Comparison of ENCODE assay signal across 8 cellular contexts in genomic region chr20:6123650-6124014, GRCh38. TPM values are rescaled to one million over a fixed set of nuclear protein-coding genes. Genes with fewer than 3 reads are reported as not detected.
DNase-seq lines count a peak whose midpoint lies in the region; ATAC-seq and TF ChIP-seq lines count a peak whose summit lies in the region.

No MANE protein-coding gene starts in this region.

- no peaks in the 10 kb centered on the region for H3K9me3 Mint-ChIP-seq in HFFc6
- no peaks in the 10 kb centered on the region for H3K9me3 Mint-ChIP-seq in naive thymus-derived CD8-positive, alpha-beta T cell

- no peaks in the 10 kb centered on the region for H3K9me3 ChIP-seq in AG04450 (ENCODE audit: control insufficient read depth, insufficient read depth, low read length)

- H3K4me3 Mint-ChIP-seq in HFFc6, result peak overlapping the region; percentile 88
- H3K4me3 Mint-ChIP-seq in naive thymus-derived CD8-positive, alpha-beta T cell, result peak overlapping the region in 6 of 10 donors; percentile 12 to 73 (median 50)

- H3K27ac Mint-ChIP-seq in HFFc6, result peak overlapping the region; percentile 94
- H3K27ac Mint-ChIP-seq in naive thymus-derived CD8-positive, alpha-beta T cell, result peak overlapping the region in 1 of 10 donors; percentile 31

- no peak overlapping the region for H3K27ac ChIP-seq in AG04450 (ENCODE audit: low read depth, low read length)

- ATAC-seq in naive thymus-derived CD8-positive, alpha-beta T cell, result no peak
- no peak for ATAC-seq in GM18502 (IDR thresholded peaks at IDR 0.05; ENCODE audit: poor library complexity, unreplicated experiment)

- H3K27me3 ChIP-seq in AG04450 (ENCODE audit: control insufficient read depth, insufficient read depth, low read length), result no peaks in the 10 kb centered on the region

- CTCF ChIA-PET in AG04450 (lab: Charles Lee), result no interaction called here

- POLR2A ChIA-PET in AG04450 (lab: Yijun Ruan, JAX), result no interaction called here
- POLR2A ChIA-PET in naive thymus-derived CD8-positive, alpha-beta T cell (lab: Charles Lee), result no interaction called here

- DNase-seq in AG04450 (ENCODE audit: low read depth, low spot score) (no peak), HFFc6 (no peak), choroid plexus epithelial cell (ENCODE audit: low read depth) (no peak), dedifferentiated amniotic fluid mesenchymal stem cell (ENCODE audit: extremely low spot score) (no peak), NCI-H1436 (lab: John Stamatoyannopoulos, UW) (no peak), NCI-H1092 (lab: John Stamatoyannopoulos, UW) (no peak)
- no peak for DNase-seq in naive thymus-derived CD8-positive, alpha-beta T cell

- TF ChIP-seq CTCF in AG04450 (IDR thresholded peaks at IDR 0.05; ENCODE audit: low read depth, low read length) (no peak), HFFc6 (IDR thresholded peaks at IDR 0.05) (no peak), choroid plexus epithelial cell (conservative IDR thresholded peaks at IDR 0.05; ENCODE audit: low read depth, low read length) (no peak)

- H3K4me1 Mint-ChIP-seq in HFFc6 (ENCODE audit: low read depth), result peaks cover 20% of the 10 kb centered on the region
- H3K4me1 Mint-ChIP-seq in naive thymus-derived CD8-positive, alpha-beta T cell, result peaks cover 2 to 12% (median 9%) of the 10 kb centered on the region in 4 donors

- H3K27me3 Mint-ChIP-seq in HFFc6 (ENCODE audit: insufficient read depth), result peaks cover 2% of the 10 kb centered on the region
- H3K27me3 Mint-ChIP-seq in naive thymus-derived CD8-positive, alpha-beta T cell, result peaks cover 18 to 58% (median 48%) of the 10 kb centered on the region in 5 donors

- H3K36me3 Mint-ChIP-seq in HFFc6 (ENCODE audit: low read depth), result peaks cover 6% of the 10 kb centered on the region; the same call in 1 of the 2 replicates
- H3K36me3 Mint-ChIP-seq in naive thymus-derived CD8-positive, alpha-beta T cell, result no peaks in the 10 kb centered on the region

- H3K4me3 ChIP-seq in AG04450 (ENCODE audit: low read depth, low read length) (peak overlapping the region; percentile 60; the same call in 1 of the 2 replicates), choroid plexus epithelial cell (ENCODE audit: low read depth, low read length) (peak overlapping the region; percentile 62)

RNA-seq across cellular contexts. Expression of gene FERMT1, which starts 0.8 kb away (rescaled TPM):
- 2.0 and 2.8 TPM in 2 replicates for polyA plus RNA-seq in AG04450 (2011; rRNA removed)
- 1.3 and 1.8 TPM in 2 replicates for polyA minus RNA-seq in AG04450 (2011; rRNA and poly(A)+ RNA removed)
- total RNA-seq in HFFc6 (2021; fragmentation: NEBNext Ultra II Directional; extraction: Animal tissue kit (Norgen Biotek cat#: 25700)), result 10 to 100 TPM in 3 of 6 experiments, 1 to 10 TPM in 3; 7.7 to 11.0 (median 9.8) TPM
- total RNA-seq in naive thymus-derived CD8-positive, alpha-beta T cell, result not detected
- not detected for polyA plus RNA-seq in naive thymus-derived CD8-positive, alpha-beta T cell

Comparison
In these comparisons a context has a peak if more than half of its experiments do, and no peak if none do; other contexts are left out.
1. RNA of gene FERMT1, which starts 0.8 kb away (total RNA-seq): 7.7 to 11.0 TPM in HFFc6; not detected in naive thymus-derived CD8-positive, alpha-beta T cell; every median in the first group is over 4 times any median in the second.